In genomic region chr1:43885311-43885801, GRCh38 we compare ENCODE assay signal across 19 cellular contexts. TPM values are rescaled to one million over a fixed set of nuclear protein-coding genes. Genes with fewer than 3 reads are reported as not detected.
DNase-seq lines count a peak whose midpoint lies in the region; ATAC-seq, FAIRE-seq and TF ChIP-seq lines count a peak whose summit lies in the region.
"Had no signal": no experiment of that assay in that cellular context is flagged by ENCODE, and none has a peak within 500 bp of the region (broad histone marks: within the 10 kb centered on the region; RNA-seq: fewer than 3 reads in every experiment).

No MANE protein-coding gene starts in this region.

- no peak for ATAC-seq in HepG2
- ATAC-seq in omental fat pad (ENCODE audit: low FRiP score): no peak
- ATAC-seq: naive thymus-derived CD4-positive, alpha-beta T cell; stimulated activated memory B cell treated with anti-CD40 and anti-IgM and Interleukin-4, amounts not matched to agents 10 μg/mL and 1 μg/mL and 100 μg/mL, for 72 hours had no signal

- H3K79me2 ChIP-seq in neural progenitor cell (ENCODE audit: low read depth): no peaks in the 10 kb centered on the region
- no peaks in the 10 kb centered on the region for H3K79me2 ChIP-seq in HepG2 (ENCODE audit: insufficient read depth, low read length)

- H3K27me3 Mint-ChIP-seq in neural progenitor cell (ENCODE audit: insufficient read depth, low read depth): no peaks in the 10 kb centered on the region
- H3K27me3 Mint-ChIP-seq: activated CD4-positive, alpha-beta memory T cell treated with anti-CD3 and anti-CD28 coated beads, Interleukin-2, amount 10 ng/mL, durations not matched to agents 7 days and 5 days; naive thymus-derived CD4-positive, alpha-beta T cell; stimulated activated memory B cell treated with anti-CD40 and anti-IgM and Interleukin-4, amounts not matched to agents 10 μg/mL and 1 μg/mL and 100 μg/mL, for 72 hours had no signal

- no peak for TF ChIP-seq RAD21 in HepG2 (CRISPR knock-in tag; IDR thresholded peaks at IDR 0.05)

- H3K36me3 ChIP-seq in HEK293 (ENCODE audit: control insufficient read depth in 2 of 2, insufficient read depth in 1 of 2, low read length in 2 of 2) (no peaks in the 10 kb centered on the region), neural progenitor cell (no peaks in the 10 kb centered on the region), tibial nerve (peaks cover 0 to 13% (median 0%) of the 10 kb centered on the region in 3 donors), HepG2 (replicated peaks in 1 of 2; ENCODE audit: control insufficient read depth in 1 of 2, insufficient read depth in 2 of 2, low read length in 2 of 2) (no peaks in the 10 kb centered on the region)
- H3K36me3 ChIP-seq: right atrium auricular region had no signal

- H3K27me3 ChIP-seq in neural progenitor cell: no peaks in the 10 kb centered on the region
- no peaks in the 10 kb centered on the region for H3K27me3 ChIP-seq in tibial nerve
- H3K27me3 ChIP-seq in HepG2 (ENCODE audit: control insufficient read depth in 1 of 2, insufficient read depth in 2 of 2, low read length in 2 of 2): no peaks in the 10 kb centered on the region; a peak in 1 of 5 replicates
- H3K27me3 ChIP-seq: right atrium auricular region had no signal

- WGBS in tibial nerve, 2 donors: 66 to 83% methylated on average over 12 of the region's 12 CpGs
- 92% methylated on average over 6 of the region's 12 CpGs for WGBS in HepG2 (ENCODE audit: low lambda C conversion rate)

- H3K4me3 Mint-ChIP-seq in neural progenitor cell: no peak overlapping the region
- H3K4me3 Mint-ChIP-seq: activated CD4-positive, alpha-beta memory T cell treated with anti-CD3 and anti-CD28 coated beads, Interleukin-2, amount 10 ng/mL, durations not matched to agents 7 days and 5 days; naive thymus-derived CD4-positive, alpha-beta T cell; stimulated activated memory B cell treated with anti-CD40 and anti-IgM and Interleukin-4, amounts not matched to agents 10 μg/mL and 1 μg/mL and 100 μg/mL, for 72 hours had no signal

- H3K36me3 Mint-ChIP-seq in neural progenitor cell: peaks cover 2% of the 10 kb centered on the region

- H3K4me2 ChIP-seq in neural progenitor cell (peak overlapping the region; percentile 72), HepG2 (ENCODE audit: low read depth, low read length) (no peak overlapping the region)

- DNase-seq in NCI-H510A (lab: John Stamatoyannopoulos, UW) (peak; percentile 85), epithelial cell of prostate (ENCODE audit: low read depth, low spot score) (peak; percentile 41), neural progenitor cell (ENCODE audit: low spot score) (peak; percentile 60), tibial nerve (ENCODE audit: low spot score in 2 of 2) (no peak), HepG2 (ENCODE audit: low spot score) (no peak), omental fat pad (ENCODE audit: low spot score) (no peak), dedifferentiated amniotic fluid mesenchymal stem cell (ENCODE audit: extremely low spot score) (no peak)
- DNase-seq: activated CD4-positive, alpha-beta memory T cell treated with anti-CD3 and anti-CD28 coated beads, Interleukin-2, amount 10 ng/mL, durations not matched to agents 7 days and 5 days; anterior cingulate cortex; DMS79 treated with DMSO at 0.1 percent for 48 hours; naive thymus-derived CD4-positive, alpha-beta T cell; NCI-H1092; NCI-H774; stimulated activated CD4-positive, alpha-beta T cell treated with anti-CD3 and anti-CD28 coated beads, Interleukin-4, amount 100 ng/mL, for 1 hour; T1000 had no signal

- no peak overlapping the region for H3K9ac ChIP-seq in neural progenitor cell
- H3K9ac ChIP-seq in HepG2 (ENCODE audit: insufficient read depth, low read depth, low read length): no peak overlapping the region

- H4K20me1 ChIP-seq in neural progenitor cell (ENCODE audit: low read depth) (peaks cover 3% of the 10 kb centered on the region), HepG2 (ENCODE audit: insufficient read depth, low read length) (no peaks in the 10 kb centered on the region)

- TF ChIP-seq CTCF in HEK293 (tag by site-specific recombination; IDR thresholded peaks at IDR 0.05) (no peak), neural progenitor cell (IDR thresholded peaks at IDR 0.05) (no peak), tibial nerve (IDR thresholded peaks at IDR 0.05) (no peak), HepG2 (CRISPR knock-in tag; IDR thresholded peaks at IDR 0.05) (no peak), omental fat pad (IDR thresholded peaks at IDR 0.05) (no peak)

- TF ChIP-seq POLR2A in tibial nerve (IDR thresholded peaks at IDR 0.05) (no peak), HepG2 (IDR thresholded peaks at IDR 0.05; ENCODE audit: insufficient read depth in 1 of 2, low read depth in 2 of 2, low read length in 2 of 2) (no peak)

- peaks cover 6% of the 10 kb centered on the region for H3K4me1 Mint-ChIP-seq in neural progenitor cell
- H3K4me1 Mint-ChIP-seq: activated CD4-positive, alpha-beta memory T cell treated with anti-CD3 and anti-CD28 coated beads, Interleukin-2, amount 10 ng/mL, durations not matched to agents 7 days and 5 days; stimulated activated memory B cell treated with anti-CD40 and anti-IgM and Interleukin-4, amounts not matched to agents 10 μg/mL and 1 μg/mL and 100 μg/mL, for 72 hours had no signal

- no peak overlapping the region for H3K4me3 ChIP-seq in HEK293 (ENCODE audit: low read depth, low read length)
- H3K4me3 ChIP-seq in neural progenitor cell: peak overlapping the region; percentile 14
- H3K4me3 ChIP-seq in tibial nerve: no peak overlapping the region
- no peak overlapping the region for H3K4me3 ChIP-seq in HepG2 (replicated peaks in 1 of 3; ENCODE audit: insufficient read depth in 1 of 3, low read depth in 2 of 3, low read length in 3 of 3)
- H3K4me3 ChIP-seq: right atrium auricular region had no signal

- in situ Hi-C loops in HepG2 (cut with HindIII; ENCODE audit: extremely low pct_ligation_motif_present, low pct_unique_long_range_greater_than_20kb): no loop called here

- intact Hi-C loops in HepG2 (cut with micrococcal nuclease; ENCODE audit: unreplicated experiment): no loop called here

- FAIRE-seq in HepG2 (lab: Jason Lieb, UNC): no peak
- FAIRE-seq: urothelium cell line had no signal

- H2AFZ ChIP-seq in neural progenitor cell (replicated peaks) (no peak overlapping the region), HepG2 (ENCODE audit: low read length) (no peak overlapping the region)

- H3K4me1 ChIP-seq in HEK293 (ENCODE audit: control insufficient read depth, insufficient read depth, low read length) (no peaks in the 10 kb centered on the region), neural progenitor cell (peaks cover 18% of the 10 kb centered on the region), tibial nerve (no peaks in the 10 kb centered on the region), HepG2 (ENCODE audit: insufficient read depth, low read length) (no peaks in the 10 kb centered on the region)

- H3K9me3 ChIP-seq in HEK293 (ENCODE audit: control insufficient read depth, insufficient read depth, low read depth, low read length) (no peaks in the 10 kb centered on the region), neural progenitor cell (ENCODE audit: low read depth) (no peaks in the 10 kb centered on the region), tibial nerve (no peaks in the 10 kb centered on the region), HepG2 (ENCODE audit: low read length) (no peaks in the 10 kb centered on the region)
- H3K9me3 ChIP-seq: right atrium auricular region had no signal

- no peaks in the 10 kb centered on the region for H3K9me3 Mint-ChIP-seq in neural progenitor cell
- H3K9me3 Mint-ChIP-seq: activated CD4-positive, alpha-beta memory T cell treated with anti-CD3 and anti-CD28 coated beads, Interleukin-2, amount 10 ng/mL, durations not matched to agents 7 days and 5 days; naive thymus-derived CD4-positive, alpha-beta T cell; stimulated activated memory B cell treated with anti-CD40 and anti-IgM and Interleukin-4, amounts not matched to agents 10 μg/mL and 1 μg/mL and 100 μg/mL, for 72 hours had no signal

- H3K27ac Mint-ChIP-seq in neural progenitor cell: no peak overlapping the region
- H3K27ac Mint-ChIP-seq: activated CD4-positive, alpha-beta memory T cell treated with anti-CD3 and anti-CD28 coated beads, Interleukin-2, amount 10 ng/mL, durations not matched to agents 7 days and 5 days; stimulated activated memory B cell treated with anti-CD40 and anti-IgM and Interleukin-4, amounts not matched to agents 10 μg/mL and 1 μg/mL and 100 μg/mL, for 72 hours had no signal

- POLR2A ChIA-PET in HEK293 (lab: Yijun Ruan, JAX) (no interaction called here), HepG2 (lab: Yijun Ruan, JAX) (no interaction called here)

- TF ChIP-seq EP300 in tibial nerve (IDR thresholded peaks at IDR 0.05): no peak
- TF ChIP-seq EP300 in HepG2 (IDR thresholded peaks at IDR 0.05; ENCODE audit: low read depth in 2 of 2, low read length in 2 of 2): no peak
- TF ChIP-seq EP300 in HepG2 (CRISPR knock-in tag; IDR thresholded peaks at IDR 0.05; ENCODE audit: borderline replicate concordance): no peak

- BruUV-seq in HepG2 (replicated peaks; lab: Mats Ljungman, UMichigan): no TSS peak

- peaks cover 12% of the 10 kb centered on the region for H3F3A ChIP-seq in neural progenitor cell (ENCODE audit: low read depth)

- CTCF ChIA-PET in HEK293 (lab: Yijun Ruan, JAX) (interaction anchor here (0.6 kb wide), 1 partner anchor 52 kb away, joined by 3 read pairs; no protein-coding TSS in a partner anchor), HepG2 (lab: Yijun Ruan, JAX; ENCODE audit: low intra/inter-chr PET ratio, low total read pairs) (no interaction called here)

- H3K27ac ChIP-seq in HEK293 (ENCODE audit: extremely low read depth, low read depth, low read length): no peak overlapping the region
- peak overlapping the region; percentile 93 for H3K27ac ChIP-seq in epithelial cell of prostate
- H3K27ac ChIP-seq in neural progenitor cell: no peak overlapping the region
- H3K27ac ChIP-seq in tibial nerve: no peak overlapping the region
- no peak overlapping the region for H3K27ac ChIP-seq in HepG2 (ENCODE audit: extremely low read length, insufficient read depth, low read length)
- H3K27ac ChIP-seq: right atrium auricular region had no signal

RNA-seq across cellular contexts. Expression of gene ARTN, which starts 48.2 kb away (rescaled TPM):
- total RNA-seq in neural progenitor cell (ENCODE audit: low replicate concordance) (2.9 and 4.1 TPM in 2 replicates), tibial nerve (1 to 10 TPM in 1 of 4 donors, under 1 TPM in 1, not detected in 2; 0.66 to 1.4 TPM), HepG2 (2016; rRNA removed; fragmentation: Illumina TruSeq; extraction: Trizol) (0.62 TPM in 1 of 2 replicates, not detected in the other), omental fat pad (under 1 TPM in 3 of 4 donors, not detected in 1; 0.19 to 0.72 (median 0.63) TPM)
- 0.40 and 0.62 TPM in 2 replicates for total RNA-seq in HepG2 (2016; cell fraction: cytosol; rRNA removed; fragmentation: Illumina TruSeq; extraction: Trizol; ENCODE audit: low read depth)
- total RNA-seq in HepG2 (2016; cell fraction: insoluble cytoplasmic fraction; rRNA removed; fragmentation: Illumina TruSeq; extraction: Trizol): 0.24 and 0.61 TPM in 2 replicates
- total RNA-seq in HepG2 (2016; cell fraction: membrane; rRNA removed; fragmentation: Illumina TruSeq; extraction: Trizol): 0.28 and 0.55 TPM in 2 replicates
- total RNA-seq in HepG2 (2016; cell fraction: nucleus; rRNA removed; fragmentation: Illumina TruSeq; extraction: Trizol): 0.62 and 0.81 TPM in 2 replicates
- 0.11 and 0.21 TPM in 2 replicates for polyA plus RNA-seq in HepG2 (2011; rRNA removed)
- 0.05 and 0.07 TPM in 2 replicates for polyA plus RNA-seq in HepG2 (2011; cell fraction: cytosol; rRNA removed)
- polyA plus RNA-seq in HepG2 (2011; cell fraction: nucleus; rRNA removed): 1.3 and 1.4 TPM in 2 replicates
- polyA plus RNA-seq in HepG2 (2012): 0.12 and 0.28 TPM in 2 replicates
- 0.10 TPM in 2 replicates for polyA plus RNA-seq in HepG2 (2016; cell fraction: cytosol; fragmentation: Illumina TruSeq; extraction: Trizol; ENCODE audit: low read depth)
- 0.43 TPM in 1 of 2 replicates, not detected in the other for polyA plus RNA-seq in HepG2 (2016; cell fraction: insoluble cytoplasmic fraction; fragmentation: Illumina TruSeq; extraction: Trizol; ENCODE audit: low read depth)
- polyA plus RNA-seq in HepG2 (2016; cell fraction: membrane; fragmentation: Illumina TruSeq; extraction: Trizol; ENCODE audit: low read depth): 0.29 and 0.33 TPM in 2 replicates
- polyA plus RNA-seq in HepG2 (2016; cell fraction: nucleus; fragmentation: Illumina TruSeq; extraction: Trizol; ENCODE audit: insufficient read depth, low read depth): 0.81 and 2.0 TPM in 2 replicates
- 0.44 and 1.7 TPM in 2 replicates for polyA minus RNA-seq in HepG2 (2011; rRNA and poly(A)+ RNA removed; ENCODE audit: low replicate concordance)
- not detected in 2 replicates for polyA minus RNA-seq in HepG2 (2011; cell fraction: cytosol; rRNA and poly(A)+ RNA removed)
- 0.62 and 0.77 TPM in 2 replicates for polyA minus RNA-seq in HepG2 (2011; cell fraction: nucleus; rRNA and poly(A)+ RNA removed)
- polyA plus RNA-seq: naive thymus-derived CD4-positive, alpha-beta T cell had no signal

Comparison
In these comparisons a context has a peak if more than half of its experiments do, and no peak if none do; other contexts are left out.
1. DNase-seq: peak in NCI-H510A (single experiment), epithelial cell of prostate (single experiment) and neural progenitor cell (single experiment); none in tibial nerve (0 of 2), HepG2 (single experiment), omental fat pad (single experiment) and dedifferentiated amniotic fluid mesenchymal stem cell (single experiment).
2. Of the 63 proteins assayed by ChIP-seq in both HepG2 and HEK293: peak only in HepG2: none; only in HEK293: KLF16, KLF9, PATZ1, PRDM10, SP2, ZBTB10 and 7 more; in both: none; in neither: 50.